In the genomic region with DNA sequence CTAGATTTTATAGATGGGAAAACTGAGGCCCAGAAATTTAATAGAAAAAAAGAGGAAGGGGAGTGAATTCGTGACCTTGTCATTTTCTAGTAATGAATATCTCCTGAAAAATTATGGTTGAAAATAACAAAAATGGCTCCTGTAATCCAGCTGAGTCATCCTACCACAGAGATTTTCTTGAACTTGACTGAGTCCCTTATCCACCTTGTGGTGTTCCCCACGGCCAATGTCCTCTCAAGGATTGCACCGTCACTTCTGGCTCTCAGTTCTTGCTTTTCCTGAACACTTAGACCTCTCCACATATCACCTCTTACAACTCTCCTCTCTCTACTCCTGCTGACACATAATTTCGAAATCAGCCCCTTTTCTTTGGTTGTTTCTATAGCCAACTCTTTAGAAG, we compare ENCODE assay signal across 11 cellular contexts. TPM values are rescaled to one million over a fixed set of nuclear protein-coding genes. Genes with fewer than 3 reads are reported as not detected.
DNase-seq lines count a peak whose midpoint lies in the region; ATAC-seq, FAIRE-seq and TF ChIP-seq lines count a peak whose summit lies in the region.
"Had no signal": no experiment of that assay in that cellular context is flagged by ENCODE, and none has a peak within 500 bp of the region (broad histone marks: within the 10 kb centered on the region; RNA-seq: fewer than 3 reads in every experiment).

No MANE protein-coding gene starts in this region.

- TF ChIP-seq RAD21 in A549 (conservative IDR thresholded peaks at IDR 0.05 in 1 of 2, IDR thresholded peaks at IDR 0.05 in 1 of 2), result no peak

- no peak for TF ChIP-seq POLR2A in A549 (IDR thresholded peaks at IDR 0.05; ENCODE audit: low read length)

- H3K27ac Mint-ChIP-seq in T-cell, result peak overlapping the region in 1 of 2 donors; percentile 9

- H3K4me1 ChIP-seq in A549, result peaks cover 30% of the 10 kb centered on the region

- no peak for ATAC-seq in A549
- no peak for ATAC-seq in T-cell (replicated peaks in 1 of 4)
- ATAC-seq in HG03520 (IDR thresholded peaks at IDR 0.05; ENCODE audit: unreplicated experiment), result no peak
- ATAC-seq in GM21447 (IDR thresholded peaks at IDR 0.05; ENCODE audit: unreplicated experiment), result no peak

- peak overlapping the region; percentile 98 to 99 for H3K27ac ChIP-seq in A549
- H3K27ac ChIP-seq: neutrophil, thoracic aorta had no signal

- no peaks in the 10 kb centered on the region for H3K9me3 Mint-ChIP-seq in T-cell

- H3K36me3 Mint-ChIP-seq in T-cell, result no peaks in the 10 kb centered on the region

- peak overlapping the region; percentile 91 for H3K4me2 ChIP-seq in A549

- CTCF ChIA-PET in A549 (lab: Yijun Ruan, JAX), result interaction anchor here (0.9 kb wide), 1 partner anchor 17 kb away, joined by 3 read pairs; no protein-coding TSS in a partner anchor
- CTCF ChIA-PET in T-cell (lab: Charles Lee), result interaction anchor here (0.6 to 1.2 kb wide), 5 partner anchors 10 to 459 kb away, joined by 3 to 11 read pairs (median 3); no protein-coding TSS in a partner anchor

- H3K9me3 ChIP-seq in A549, result no peaks in the 10 kb centered on the region
- H3K9me3 ChIP-seq: neutrophil, thoracic aorta had no signal

- WGBS in A549 (ENCODE audit: missing lambda C conversion rate), result 74% methylated on average over 4 of the region's 4 CpGs

- no peak for FAIRE-seq in A549 (lab: Jason Lieb, UNC)
- FAIRE-seq: colon had no signal

- H3K4me1 Mint-ChIP-seq in T-cell, result peaks cover 12 to 39% (median 26%) of the 10 kb centered on the region in 3 donors

- H3K4me3 Mint-ChIP-seq in T-cell, result peak overlapping the region; percentile 15 to 89 (median 77)

- no peak overlapping the region; the same call in 2 of the 3 replicates for H3K4me3 ChIP-seq in A549
- H3K4me3 ChIP-seq in fibroblast of the aortic adventitia (ENCODE audit: low read depth, low read length), result no peak overlapping the region

- no peak for TF ChIP-seq EP300 in A549 (IDR thresholded peaks at IDR 0.05)

- TF ChIP-seq CTCF in A549 (IDR thresholded peaks at IDR 0.05), result no peak
- TF ChIP-seq CTCF in fibroblast of the aortic adventitia (IDR thresholded peaks at IDR 0.05; ENCODE audit: insufficient read depth, low read length), result no peak

- DNase-seq in A549 (ENCODE audit: low read depth in 1 of 2, low spot score in 1 of 2) (peak in 1 of 2 experiments; percentile 35), ELR (ENCODE audit: low read depth) (peak; percentile 52), T-cell (no peak), fibroblast of the aortic adventitia (ENCODE audit: low read depth) (peak; percentile 63), glomerular visceral epithelial cell (ENCODE audit: extremely low spot score) (no peak), LoVo (ENCODE audit: low spot score) (no peak)

- no peaks in the 10 kb centered on the region for H3K27me3 Mint-ChIP-seq in T-cell

- POLR2A ChIA-PET in A549 (lab: Yijun Ruan, JAX) (interaction anchor here (2.3 kb wide), 1 partner anchor 113 kb away, joined by 12 read pairs; the partner anchor contains the start of gene UBE2L5), T-cell (lab: Charles Lee) (interaction anchor here in 1 of 2 donors (0.5 to 0.6 kb wide), 2 partner anchors 9 to 79 kb away, joined by 3 to 8 read pairs; no protein-coding TSS in a partner anchor)

TF ChIP-seq in A549, 52 proteins besides CTCF, POLR2A, EP300 and RAD21:
- TF ChIP-seq CHD2 (IDR thresholded peaks at IDR 0.05; ENCODE audit: low read length, partially characterized antibody) (no peak), FOXS1 (CRISPR knock-in tag; IDR thresholded peaks at IDR 0.05) (no peak), MAFK (IDR thresholded peaks at IDR 0.05; ENCODE audit: partially characterized antibody) (peak; percentile 82), TP53 (CRISPR knock-in tag; IDR thresholded peaks at IDR 0.05) (no peak), NFE2L2 (conservative IDR thresholded peaks at IDR 0.05; ENCODE audit: low read length) (peak; percentile 75), ZNF302 (CRISPR knock-in tag; IDR thresholded peaks at IDR 0.05) (no peak), BHLHE40 (IDR thresholded peaks at IDR 0.05; ENCODE audit: low read depth, low read length) (no peak), RARB (CRISPR knock-in tag; IDR thresholded peaks at IDR 0.05) (no peak), CEBPB (IDR thresholded peaks at IDR 0.05) (peak; percentile 24 to 26; a peak in 2 of 4 replicates), HEYL (CRISPR knock-in tag; IDR thresholded peaks at IDR 0.05) (no peak), CHD4 (IDR thresholded peaks at IDR 0.05; ENCODE audit: borderline replicate concordance) (no peak), CBX8 (IDR thresholded peaks at IDR 0.05) (no peak)
- TF ChIP-seq, protein P1, sequence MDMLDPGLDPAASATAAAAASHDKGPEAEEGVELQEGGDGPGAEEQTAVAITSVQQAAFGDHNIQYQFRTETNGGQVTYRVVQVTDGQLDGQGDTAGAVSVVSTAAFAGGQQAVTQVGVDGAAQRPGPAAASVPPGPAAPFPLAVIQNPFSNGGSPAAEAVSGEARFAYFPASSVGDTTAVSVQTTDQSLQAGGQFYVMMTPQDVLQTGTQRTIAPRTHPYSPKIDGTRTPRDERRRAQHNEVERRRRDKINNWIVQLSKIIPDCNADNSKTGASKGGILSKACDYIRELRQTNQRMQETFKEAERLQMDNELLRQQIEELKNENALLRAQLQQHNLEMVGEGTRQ (IDR thresholded peaks at IDR 0.05), result no peak

RNA-seq across cellular contexts. Expression of gene KATNAL1, which starts 1.2 kb away (rescaled TPM):
- polyA plus RNA-seq in A549 (2011; rRNA removed), result 9.7 and 10.5 TPM in 2 replicates
- 2.5 and 3.0 TPM in 2 replicates for polyA plus RNA-seq in A549 (2012; cell fraction: cytosol; rRNA removed)
- polyA plus RNA-seq in A549 (2012; cell fraction: nucleus; rRNA removed), result 1.4 TPM in 2 replicates
- 7.7 to 8.6 TPM (median 7.9 TPM) in 3 replicates for polyA plus RNA-seq in A549 (2017; fragmentation: RNase III; extraction: RNeasy Plus Mini Kit Qiagen cat#74134 plus additional on column Dnase treatment)
- polyA minus RNA-seq in A549 (2011; rRNA and poly(A)+ RNA removed), result 6.9 and 7.8 TPM in 2 replicates
- 10 to 100 TPM in 1 of 5 donors, 1 to 10 TPM in 4; 4.0 to 13.8 (median 7.3) TPM for total RNA-seq in T-cell
- total RNA-seq in fibroblast of the aortic adventitia (ENCODE audit: low replicate concordance), result 38.7 and 61.2 TPM in 2 replicates

Comparison
In these comparisons a context has a peak if more than half of its experiments do, and no peak if none do; other contexts are left out.
1. DNase-seq: peak in ELR (single experiment) and fibroblast of the aortic adventitia (single experiment); none in T-cell (0 of 34), glomerular visceral epithelial cell (single experiment) and LoVo (single experiment).